ENCODE assay signal across 25 cellular contexts in the genomic region with DNA sequence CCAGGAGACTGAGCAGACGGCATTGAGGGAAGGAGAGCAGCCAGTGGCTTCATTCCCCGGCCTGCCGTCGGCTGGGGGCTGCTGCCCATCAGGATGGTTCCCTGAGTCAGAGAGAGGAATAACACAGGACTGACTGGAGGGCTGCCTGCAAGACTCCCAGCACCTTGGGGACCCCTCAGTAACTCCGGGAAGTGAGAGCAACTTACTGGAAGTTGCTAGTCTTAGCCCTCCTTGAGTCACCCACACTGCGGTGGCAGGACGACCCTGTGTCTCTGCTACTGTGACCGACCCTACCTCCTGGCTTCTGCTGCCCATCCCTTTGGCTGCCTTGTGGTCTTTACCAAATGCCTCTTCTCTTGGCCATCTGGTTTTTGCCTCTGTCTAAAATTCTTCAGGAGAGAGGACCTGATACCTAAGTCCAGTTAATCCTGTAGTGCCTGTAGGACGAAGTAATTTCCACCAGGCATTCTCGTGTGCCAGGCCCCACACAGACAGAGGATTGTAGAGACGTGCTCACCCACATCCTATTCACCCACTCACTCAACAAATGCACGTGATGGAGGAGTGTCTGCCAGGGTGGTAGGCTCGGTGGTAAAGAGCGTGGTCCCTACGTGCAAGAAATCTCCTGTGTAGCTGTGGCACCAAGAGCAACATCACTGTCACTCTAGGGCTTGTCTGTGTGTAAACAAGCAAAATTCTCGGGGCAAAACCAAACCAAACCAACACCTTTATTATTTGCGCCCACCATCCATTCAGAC.
A peak's percentile ranks its signal among the peaks of the same experiment; 100 is the strongest.
DNase-seq lines count a peak whose midpoint lies in the region; ATAC-seq and TF ChIP-seq lines count a peak whose summit lies in the region.
"Had no signal": no experiment of that assay in that cellular context is flagged by ENCODE, and none has a peak within 500 bp of the region (broad histone marks: within the 10 kb centered on the region; RNA-seq: fewer than 3 reads in every experiment).

No MANE protein-coding gene starts in this region.

- H3K4me1 Mint-ChIP-seq in activated naive CD4-positive, alpha-beta T cell treated with anti-CD3 and anti-CD28 coated beads for 36 hours (ENCODE audit: low read depth): peaks cover 21% of the 10 kb centered on the region
- H3K4me1 Mint-ChIP-seq in activated CD4-positive, alpha-beta memory T cell treated with anti-CD3 and anti-CD28 coated beads for 36 hours (ENCODE audit: low read depth): peaks cover 22% of the 10 kb centered on the region
- H3K4me1 Mint-ChIP-seq in central memory CD8-positive, alpha-beta T cell: peaks cover 17% of the 10 kb centered on the region
- H3K4me1 Mint-ChIP-seq: mesothelial cell of epicardium had no signal

- H3K4me1 ChIP-seq in smooth muscle cell (ENCODE audit: low read depth): no peaks in the 10 kb centered on the region
- H3K4me1 ChIP-seq: breast epithelium, colonic mucosa, left ventricle myocardium inferior, parathyroid adenoma, SJCRH30, transverse colon had no signal

- no peaks in the 10 kb centered on the region for H3F3A ChIP-seq in smooth muscle cell (ENCODE audit: low read depth)

- no peak for DNase-seq in activated naive CD4-positive, alpha-beta T cell treated with anti-CD3 and anti-CD28 coated beads for 36 hours
- no peak for DNase-seq in activated naive CD4-positive, alpha-beta T cell (lab: John Stamatoyannopoulos, UW)
- no peak for DNase-seq in activated CD4-positive, alpha-beta memory T cell treated with anti-CD3 and anti-CD28 coated beads for 36 hours
- no peak for DNase-seq in central memory CD8-positive, alpha-beta T cell (ENCODE audit: low spot score in 2 of 2)
- DNase-seq in smooth muscle cell (lab: John Stamatoyannopoulos, UW; ENCODE audit: unreplicated experiment) (no peak), KBM-7 (no peak), HuH-7.5 (ENCODE audit: low spot score) (no peak), NCI-H510A treated with DMSO at 0.1 percent for 48 hours (lab: John Stamatoyannopoulos, UW) (no peak)
- DNase-seq: amygdala, colonic mucosa, left ventricle myocardium inferior, NCI-H1092, NCI-H1930, NCI-H69, nephron progenitor cell, right cardiac atrium, T-helper 1 cell, transverse colon had no signal

- 72% methylated on average over 17 of the region's 17 CpGs for WGBS in smooth muscle cell (ENCODE audit: low lambda C conversion rate)

- no peak for TF ChIP-seq CTCF in smooth muscle cell (IDR thresholded peaks at IDR 0.05; ENCODE audit: borderline replicate concordance, insufficient read depth, poor library complexity, severe bottlenecking)

- H3K4me3 Mint-ChIP-seq in activated naive CD4-positive, alpha-beta T cell treated with anti-CD3 and anti-CD28 coated beads for 36 hours: no peak overlapping the region
- H3K4me3 Mint-ChIP-seq in activated CD4-positive, alpha-beta memory T cell treated with anti-CD3 and anti-CD28 coated beads for 36 hours: no peak overlapping the region
- H3K4me3 Mint-ChIP-seq in central memory CD8-positive, alpha-beta T cell: no peak overlapping the region
- H3K4me3 Mint-ChIP-seq: mesothelial cell of epicardium, nephron progenitor cell had no signal

- H3K9me3 ChIP-seq in smooth muscle cell (replicated peaks; ENCODE audit: low read depth): no peaks in the 10 kb centered on the region
- H3K9me3 ChIP-seq: breast epithelium, colonic mucosa, left ventricle myocardium inferior, SJCRH30, transverse colon had no signal

- H4K20me1 ChIP-seq in smooth muscle cell (ENCODE audit: low read depth): no peaks in the 10 kb centered on the region

- no peaks in the 10 kb centered on the region for H3K9me3 Mint-ChIP-seq in activated naive CD4-positive, alpha-beta T cell treated with anti-CD3 and anti-CD28 coated beads for 36 hours
- H3K9me3 Mint-ChIP-seq in activated CD4-positive, alpha-beta memory T cell treated with anti-CD3 and anti-CD28 coated beads for 36 hours: no peaks in the 10 kb centered on the region
- H3K9me3 Mint-ChIP-seq in central memory CD8-positive, alpha-beta T cell: no peaks in the 10 kb centered on the region
- H3K9me3 Mint-ChIP-seq: mesothelial cell of epicardium, nephron progenitor cell had no signal

- peak overlapping the region; percentile 73 for H3K27ac ChIP-seq in smooth muscle cell (ENCODE audit: low read depth)
- H3K27ac ChIP-seq: breast epithelium, C4-2B, colonic mucosa, left ventricle myocardium inferior, parathyroid adenoma, SJCRH30, transverse colon had no signal

- POLR2A ChIA-PET in activated CD4-positive, alpha-beta memory T cell treated with anti-CD3 and anti-CD28 coated beads for 36 hours (lab: Charles Lee): no interaction called here

- no peaks in the 10 kb centered on the region for H3K27me3 Mint-ChIP-seq in activated naive CD4-positive, alpha-beta T cell treated with anti-CD3 and anti-CD28 coated beads for 36 hours (ENCODE audit: low read depth)
- no peaks in the 10 kb centered on the region for H3K27me3 Mint-ChIP-seq in activated CD4-positive, alpha-beta memory T cell treated with anti-CD3 and anti-CD28 coated beads for 36 hours
- no peaks in the 10 kb centered on the region for H3K27me3 Mint-ChIP-seq in central memory CD8-positive, alpha-beta T cell

- H3K4me3 ChIP-seq in smooth muscle cell: no peak overlapping the region
- H3K4me3 ChIP-seq: breast epithelium, colonic mucosa, left ventricle myocardium inferior, SJCRH30, transverse colon had no signal

- no peak for ATAC-seq in central memory CD8-positive, alpha-beta T cell (replicated peaks; ENCODE audit: extremely low read depth, poor library complexity, severe bottlenecking)
- ATAC-seq: HepG2, right cardiac atrium had no signal

- no peaks in the 10 kb centered on the region for H3K27me3 ChIP-seq in smooth muscle cell (ENCODE audit: low read depth)
- H3K27me3 ChIP-seq: breast epithelium, colonic mucosa, foreskin keratinocyte, SJCRH30, transverse colon had no signal

- H3K9ac ChIP-seq in smooth muscle cell (ENCODE audit: low read depth): peak overlapping the region; percentile 47
- H3K9ac ChIP-seq: parathyroid adenoma had no signal

- peaks cover 13% of the 10 kb centered on the region for H3K36me3 Mint-ChIP-seq in activated naive CD4-positive, alpha-beta T cell treated with anti-CD3 and anti-CD28 coated beads for 36 hours (ENCODE audit: low read depth)
- peaks cover 20% of the 10 kb centered on the region for H3K36me3 Mint-ChIP-seq in activated CD4-positive, alpha-beta memory T cell treated with anti-CD3 and anti-CD28 coated beads for 36 hours
- peaks cover 34% of the 10 kb centered on the region for H3K36me3 Mint-ChIP-seq in central memory CD8-positive, alpha-beta T cell (ENCODE audit: insufficient read depth)
- H3K36me3 Mint-ChIP-seq: mesothelial cell of epicardium had no signal

- no peak overlapping the region for H3K4me2 ChIP-seq in smooth muscle cell

- H2AFZ ChIP-seq in smooth muscle cell (ENCODE audit: low read depth): no peak overlapping the region
- H2AFZ ChIP-seq: parathyroid adenoma had no signal

- CTCF ChIA-PET in activated naive CD4-positive, alpha-beta T cell treated with anti-CD3 and anti-CD28 coated beads for 36 hours (lab: Charles Lee): no interaction called here
- CTCF ChIA-PET in activated CD4-positive, alpha-beta memory T cell treated with anti-CD3 and anti-CD28 coated beads for 36 hours (lab: Charles Lee): interaction anchor here (1.2 kb wide), 1 partner anchor 243 kb away, joined by 3 read pairs; no protein-coding TSS in a partner anchor

- peak overlapping the region; percentile 67 for H3K27ac Mint-ChIP-seq in activated naive CD4-positive, alpha-beta T cell treated with anti-CD3 and anti-CD28 coated beads for 36 hours
- peak overlapping the region; percentile 70 for H3K27ac Mint-ChIP-seq in activated CD4-positive, alpha-beta memory T cell treated with anti-CD3 and anti-CD28 coated beads for 36 hours
- peak overlapping the region; percentile 55 for H3K27ac Mint-ChIP-seq in central memory CD8-positive, alpha-beta T cell (ENCODE audit: low read depth)
- H3K27ac Mint-ChIP-seq: mesothelial cell of epicardium, nephron progenitor cell had no signal

- H3K79me2 ChIP-seq in smooth muscle cell (ENCODE audit: low read depth): no peaks in the 10 kb centered on the region
- H3K79me2 ChIP-seq: parathyroid adenoma had no signal

- intact Hi-C loops in activated naive CD4-positive, alpha-beta T cell treated with anti-CD3 and anti-CD28 coated beads for 36 hours (cut with micrococcal nuclease): no loop called here
- intact Hi-C loops in activated CD4-positive, alpha-beta memory T cell treated with anti-CD3 and anti-CD28 coated beads for 36 hours (cut with micrococcal nuclease): loop anchor here (1.0 to 5.0 kb wide), 2 partner anchors 49 to 140 kb away; no protein-coding TSS in a partner anchor

- no peaks in the 10 kb centered on the region for H3K36me3 ChIP-seq in smooth muscle cell (ENCODE audit: low read depth)
- H3K36me3 ChIP-seq: breast epithelium, colonic mucosa, left ventricle myocardium inferior, SJCRH30, transverse colon had no signal

- in situ Hi-C loops in KBM-7 (cut with MboI; ENCODE audit: low pct_unique_long_range_greater_than_20kb, low sequenced_read_pairs): no loop called here
